In the genomic region with DNA sequence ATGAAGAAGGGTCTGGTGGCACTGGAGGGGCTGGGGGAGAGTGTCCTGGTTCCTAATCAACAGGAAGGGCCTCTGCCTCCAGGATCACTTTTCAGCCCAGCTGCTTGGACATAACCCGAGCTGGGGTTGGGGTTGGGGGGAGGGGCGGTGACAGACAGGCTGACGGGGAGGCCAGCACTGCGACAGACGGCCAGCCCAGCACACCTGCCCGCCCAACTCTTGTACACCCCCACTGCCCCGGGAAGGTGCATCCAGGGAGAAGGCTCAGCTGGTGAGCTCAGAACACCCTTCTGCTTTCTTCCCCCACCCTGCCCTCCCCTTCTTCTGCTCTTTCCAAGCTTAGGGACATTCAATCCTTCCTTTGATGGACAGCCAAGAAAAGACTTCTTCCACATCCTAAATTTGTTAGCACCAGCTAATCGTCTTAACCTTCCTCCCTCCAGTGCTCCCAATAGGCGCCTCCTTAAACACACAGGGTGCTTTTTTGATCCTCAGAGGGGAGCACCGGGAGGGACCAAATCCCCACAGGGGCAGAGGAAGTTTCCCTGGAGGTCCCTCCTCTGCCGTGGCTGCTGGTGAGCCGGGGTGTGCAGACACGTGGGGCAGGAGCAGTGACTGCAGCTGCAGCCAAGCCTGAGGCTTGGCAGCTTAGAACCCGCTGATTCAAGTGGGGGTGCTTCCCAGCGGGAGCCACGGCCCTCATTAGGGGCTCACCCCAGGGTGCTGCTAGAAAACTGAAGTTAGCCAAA, we compare ENCODE assay signal across 14 cellular contexts. TPM values are rescaled to one million over a fixed set of nuclear protein-coding genes. Genes with fewer than 3 reads are reported as not detected.
DNase-seq lines count a peak whose midpoint lies in the region; ATAC-seq and TF ChIP-seq lines count a peak whose summit lies in the region.
"Had no signal": no experiment of that assay in that cellular context is flagged by ENCODE, and none has a peak within 500 bp of the region (broad histone marks: within the 10 kb centered on the region; RNA-seq: fewer than 3 reads in every experiment).

No MANE protein-coding gene starts in this region.

- H3K4me1 Mint-ChIP-seq in immature natural killer cell: peaks cover 22 to 34% of the 10 kb centered on the region in 2 donors

- peak overlapping the region in 1 of 6 donors; percentile 56 for H3K27ac Mint-ChIP-seq in immature natural killer cell
- H3K27ac Mint-ChIP-seq: activated naive CD4-positive, alpha-beta T cell treated with anti-CD3 and anti-CD28 coated beads for 36 hours; T-helper 2 cell treated with Interferon-gamma antibody and Interleukin-4, amounts not matched to agents 5 μg/mL and 100 μg/mL, for 36 hours had no signal

- H3K27ac ChIP-seq in SJSA1 (peak overlapping the region; percentile 77), thyroid gland (peak overlapping the region in 1 of 3 donors; percentile 53), suprapubic skin (no peak overlapping the region)
- H3K27ac ChIP-seq: vagina had no signal

- H3K27me3 ChIP-seq in SJSA1 (replicated peaks) (no peaks in the 10 kb centered on the region), thyroid gland (no peaks in the 10 kb centered on the region), suprapubic skin (peaks cover 13% of the 10 kb centered on the region)
- H3K27me3 ChIP-seq: vagina had no signal

- DNase-seq in Right ventricle myocardium superior (no peak), cardiac septum (ENCODE audit: low spot score) (no peak), SJSA1 (ENCODE audit: low read depth in 1 of 2, low spot score in 2 of 2) (peak in 1 of 2 experiments; percentile 28), left colon (peak in 1 of 2 donors; percentile 31), thyroid gland (peak; percentile 29 to 52), suprapubic skin (ENCODE audit: low spot score in 2 of 2) (no peak), immature natural killer cell (no peak)
- DNase-seq: activated naive CD4-positive, alpha-beta T cell treated with anti-CD3 and anti-CD28 coated beads for 36 hours; islet precursor cell; NCI-H1694 treated with DMSO at 0.1 percent for 48 hours had no signal

- H3K9me3 ChIP-seq in SJSA1 (replicated peaks) (no peaks in the 10 kb centered on the region), thyroid gland (no peaks in the 10 kb centered on the region), suprapubic skin (no peaks in the 10 kb centered on the region)
- H3K9me3 ChIP-seq: vagina had no signal

- TF ChIP-seq POLR2A in thyroid gland (IDR thresholded peaks at IDR 0.05): no peak
- no peak for TF ChIP-seq POLR2A in suprapubic skin (IDR thresholded peaks at IDR 0.05)

- H3K4me1 ChIP-seq in SJSA1 (replicated peaks) (peaks cover 70% of the 10 kb centered on the region), thyroid gland (peaks cover 14 to 19% of the 10 kb centered on the region in 2 donors), suprapubic skin (peaks cover 13% of the 10 kb centered on the region)

- H3K4me3 ChIP-seq in SJSA1 (no peak overlapping the region), thyroid gland (replicated peaks in 1 of 3) (no peak overlapping the region), suprapubic skin (no peak overlapping the region)
- H3K4me3 ChIP-seq: K562, vagina had no signal

- WGBS in thyroid gland, 2 donors: 27 to 33% methylated on average over 16 of the region's 16 CpGs
- 24% methylated on average over 16 of the region's 16 CpGs for WGBS in suprapubic skin

- no peak for TF ChIP-seq EP300 in suprapubic skin (IDR thresholded peaks at IDR 0.05)

- H3K9me3 Mint-ChIP-seq in immature natural killer cell: no peaks in the 10 kb centered on the region
- H3K9me3 Mint-ChIP-seq: activated naive CD4-positive, alpha-beta T cell treated with anti-CD3 and anti-CD28 coated beads for 36 hours; T-helper 2 cell treated with Interferon-gamma antibody and Interleukin-4, amounts not matched to agents 5 μg/mL and 100 μg/mL, for 36 hours had no signal

- intact Hi-C loops in Right ventricle myocardium superior (cut with DNase I): no loop called here
- intact Hi-C loops in cardiac septum (cut with DNase I): no loop called here
- intact Hi-C loops in left colon (cut with DNase I, micrococcal nuclease): no loop called here
- intact Hi-C loops in thyroid gland (cut with DNase I): no loop called here

- ATAC-seq in Right ventricle myocardium superior (ENCODE audit: poor library complexity) (peak; percentile 21), left colon (peak; percentile 17), GM18870 (IDR thresholded peaks at IDR 0.05; ENCODE audit: unreplicated experiment) (no peak)
- ATAC-seq: K562 had no signal

- peaks cover 0 to 6% (median 4%) of the 10 kb centered on the region in 3 donors for H3K27me3 Mint-ChIP-seq in immature natural killer cell (ENCODE audit: low read depth in 3 of 3)

- H3K36me3 ChIP-seq in SJSA1 (peaks cover 21% of the 10 kb centered on the region), thyroid gland (no peaks in the 10 kb centered on the region), suprapubic skin (no peaks in the 10 kb centered on the region)
- H3K36me3 ChIP-seq: vagina had no signal

- TF ChIP-seq CTCF in thyroid gland (IDR thresholded peaks at IDR 0.05) (no peak), suprapubic skin (IDR thresholded peaks at IDR 0.05) (no peak)

- peaks cover 0 to 3% (median 0%) of the 10 kb centered on the region in 3 donors for H3K36me3 Mint-ChIP-seq in immature natural killer cell

- no peak overlapping the region for H3K4me3 Mint-ChIP-seq in immature natural killer cell
- H3K4me3 Mint-ChIP-seq: activated naive CD4-positive, alpha-beta T cell treated with anti-CD3 and anti-CD28 coated beads for 36 hours; T-helper 2 cell treated with Interferon-gamma antibody and Interleukin-4, amounts not matched to agents 5 μg/mL and 100 μg/mL, for 36 hours had no signal

RNA-seq across cellular contexts. Expression of gene COL13A1, which starts 44.7 kb away (rescaled TPM):
- total RNA-seq in Right ventricle myocardium superior (0.89 TPM), cardiac septum (9.5 TPM), left colon (1 to 10 TPM in 1 of 2 donors, under 1 TPM in 1; 0.70 to 1.4 TPM), thyroid gland (1 to 10 TPM in 1 of 4 donors, under 1 TPM in 3; 0.22 to 2.4 (median 0.41) TPM), suprapubic skin (1 to 10 TPM in 2 of 4 donors, under 1 TPM in 2; 0.42 to 3.4 (median 1.5) TPM)
- total RNA-seq in SJSA1 (2014; rRNA removed; shearing (Covaris generic)): 74.8 and 95.4 TPM in 2 replicates
- polyA plus RNA-seq in immature natural killer cell: 1 to 10 TPM; 1.0 to 6.0 (median 1.6) TPM
- total RNA-seq: activated naive CD4-positive, alpha-beta T cell treated with anti-CD3 and anti-CD28 coated beads for 36 hours; K562; vagina had no signal
- polyA plus RNA-seq: K562 had no signal

Comparison
In these comparisons a context has a peak if more than half of its experiments do, and no peak if none do; other contexts are left out.
1. DNase-seq: peak in thyroid gland (2 of 2); none in Right ventricle myocardium superior (single experiment), cardiac septum (single experiment), suprapubic skin (0 of 2) and immature natural killer cell (0 of 3).